Comparison of ENCODE assay signal across 27 cellular contexts in the genomic region with DNA sequence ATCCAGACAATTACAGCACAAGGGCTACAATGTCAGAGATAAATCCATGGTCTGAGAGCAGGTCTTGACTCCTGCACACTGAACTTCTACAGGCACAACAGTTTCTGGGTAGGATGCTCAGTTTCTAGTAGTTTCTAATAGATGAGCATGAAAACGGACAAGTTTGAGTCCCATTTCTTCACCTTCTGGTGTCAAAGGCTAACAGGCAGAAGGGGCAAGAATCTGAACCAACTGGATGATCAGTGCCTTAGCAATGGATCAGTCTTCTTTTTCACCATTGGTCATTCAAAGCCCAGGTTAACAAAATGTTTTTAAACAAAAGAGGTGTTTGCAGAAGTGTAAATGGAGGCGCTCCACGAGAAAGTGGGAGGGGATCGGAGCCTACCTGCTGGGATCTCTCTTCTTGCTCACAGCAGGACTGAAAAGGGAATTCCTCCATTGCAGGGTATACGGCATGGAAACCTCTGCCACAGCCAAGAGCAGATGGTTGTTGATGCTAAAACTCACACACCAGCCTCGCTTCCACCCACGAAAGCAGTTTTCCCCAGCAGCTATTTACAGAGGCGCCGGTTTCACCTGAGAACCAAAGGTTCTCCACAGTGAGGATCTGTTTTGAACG.
DNase-seq lines count a peak whose midpoint lies in the region; ATAC-seq and TF ChIP-seq lines count a peak whose summit lies in the region.
"Had no signal": no experiment of that assay in that cellular context is flagged by ENCODE, and none has a peak within 500 bp of the region (broad histone marks: within the 10 kb centered on the region; RNA-seq: fewer than 3 reads in every experiment).

No MANE protein-coding gene starts in this region.

- H3K4me1 Mint-ChIP-seq in endodermal cell: peaks cover 22% of the 10 kb centered on the region
- H3K4me1 Mint-ChIP-seq: naive thymus-derived CD4-positive, alpha-beta T cell had no signal

- no peaks in the 10 kb centered on the region for H3K79me1 ChIP-seq in mesendoderm (ENCODE audit: low read length)

- H3K9me3 ChIP-seq in HUES64 (ENCODE audit: insufficient read depth, low read depth, low read length) (peaks cover 4% of the 10 kb centered on the region; the same call in 1 of the 2 replicates), endodermal cell (ENCODE audit: control insufficient read depth, low read length) (peaks cover 4% of the 10 kb centered on the region)
- H3K9me3 ChIP-seq: left lung, transverse colon had no signal

- no peak overlapping the region for H4K8ac ChIP-seq in mesendoderm (ENCODE audit: low read depth, low read length)

- H3K4me3 ChIP-seq in HUES64 (ENCODE audit: low read length) (no peak overlapping the region; the same call in 1 of the 2 replicates), endodermal cell (ENCODE audit: low read length) (no peak overlapping the region), mesendoderm (ENCODE audit: low read length) (no peak overlapping the region)
- H3K4me3 ChIP-seq: BLaER1, left lung, transverse colon had no signal

- peak overlapping the region; percentile 65 for H3K27ac Mint-ChIP-seq in endodermal cell
- H3K27ac Mint-ChIP-seq: activated CD8-positive, alpha-beta T cell treated with anti-CD3 and anti-CD28 coated beads for 36 hours; activated naive CD4-positive, alpha-beta T cell treated with anti-CD3 and anti-CD28 coated beads, Interleukin-2, amount 50 U/mL, for 72 hours; naive thymus-derived CD4-positive, alpha-beta T cell had no signal

- H3K4me2 ChIP-seq in mesendoderm (ENCODE audit: low read length): no peak overlapping the region
- H3K4me2 ChIP-seq: BLaER1 had no signal

- 10% methylated on average over 10 of the region's 10 CpGs for WGBS in HUES64
- 30 to 32% methylated on average over 6 to 10 of the region's 10 CpGs for WGBS in endodermal cell (ENCODE audit: insufficient coverage in 1 of 2, insufficient read length in 1 of 2), 2 experiments
- whole genome bisulfite sequencing in mesendoderm (ENCODE audit: extremely low coverage, insufficient coverage, low lambda C conversion rate): no CpG with 5 or more reads among the region's 10 CpGs

- peak overlapping the region; percentile 95 for H3K27ac ChIP-seq in C4-2B
- peak overlapping the region; percentile 79; the same call in 1 of the 2 replicates for H3K27ac ChIP-seq in HUES64 (ENCODE audit: low read depth, low read length)
- H3K27ac ChIP-seq in endodermal cell (ENCODE audit: low read depth, low read length): no peak overlapping the region
- H3K27ac ChIP-seq in mesendoderm (ENCODE audit: low read depth, low read length): no peak overlapping the region
- H3K27ac ChIP-seq: BLaER1, left lung, RWPE1, transverse colon had no signal

- no peak overlapping the region for H3K4ac ChIP-seq in mesendoderm (ENCODE audit: low read depth, low read length)

- H3K36me3 Mint-ChIP-seq in endodermal cell (ENCODE audit: low read depth): peaks cover 4% of the 10 kb centered on the region
- H3K36me3 Mint-ChIP-seq: activated naive CD4-positive, alpha-beta T cell treated with anti-CD3 and anti-CD28 coated beads, Interleukin-2, amount 50 U/mL, for 72 hours; naive thymus-derived CD4-positive, alpha-beta T cell had no signal

- H2AK5ac ChIP-seq in mesendoderm (ENCODE audit: low read length): no peak overlapping the region

- H3K4me3 Mint-ChIP-seq in endodermal cell: no peak overlapping the region
- H3K4me3 Mint-ChIP-seq: activated CD8-positive, alpha-beta T cell treated with anti-CD3 and anti-CD28 coated beads for 36 hours; mesothelial cell of epicardium; naive thymus-derived CD4-positive, alpha-beta T cell had no signal

- H2BK15ac ChIP-seq in mesendoderm (replicated peaks; ENCODE audit: low read depth): no peak overlapping the region

- no peak overlapping the region for H2BK120ac ChIP-seq in mesendoderm (ENCODE audit: low read depth, low read length)

- TF ChIP-seq POLR2A in GM18505 (IDR thresholded peaks at IDR 0.05; ENCODE audit: borderline replicate concordance, extremely low read depth, insufficient read depth, insufficient read length): no peak

- H3K4me1 ChIP-seq in HUES64 (ENCODE audit: insufficient read depth, low read length) (peaks cover 42% of the 10 kb centered on the region), endodermal cell (ENCODE audit: control insufficient read depth, insufficient read depth, low read length) (peaks cover 11% of the 10 kb centered on the region), mesendoderm (ENCODE audit: control insufficient read depth, low read depth, low read length) (peaks cover 6% of the 10 kb centered on the region)
- H3K4me1 ChIP-seq: BLaER1 had no signal

- H4K5ac ChIP-seq in mesendoderm (ENCODE audit: low read length): no peak overlapping the region

- no peak overlapping the region for H3K18ac ChIP-seq in mesendoderm (ENCODE audit: low read length)

- H2BK5ac ChIP-seq in mesendoderm (ENCODE audit: low read length): no peak overlapping the region

- H3K79me2 ChIP-seq in mesendoderm (ENCODE audit: control insufficient read depth, insufficient read depth, low read length): no peaks in the 10 kb centered on the region

- TF ChIP-seq CTCF in C4-2B (conservative IDR thresholded peaks at IDR 0.05) (no peak), endodermal cell (conservative IDR thresholded peaks at IDR 0.05) (no peak)

- ATAC-seq in HG03095 (IDR thresholded peaks at IDR 0.05; ENCODE audit: unreplicated experiment) (no peak), GM18517 (IDR thresholded peaks at IDR 0.05; ENCODE audit: unreplicated experiment) (no peak), GM18505 (IDR thresholded peaks at IDR 0.05; ENCODE audit: unreplicated experiment) (no peak)
- ATAC-seq: activated CD8-positive, alpha-beta T cell treated with anti-CD3 and anti-CD28 coated beads for 36 hours; activated naive CD4-positive, alpha-beta T cell treated with anti-CD3 and anti-CD28 coated beads, Interleukin-2, amount 50 U/mL, for 72 hours; naive thymus-derived CD4-positive, alpha-beta T cell had no signal

- DNase-seq in endodermal cell (peak; percentile 86), mesendoderm (peak; percentile 42)
- no peak for DNase-seq in stimulated activated CD4-positive, alpha-beta T cell treated with anti-CD3 and anti-CD28 coated beads, Interleukin-4, amount 100 ng/mL, for 24 hours
- DNase-seq: ACHN; activated CD8-positive, alpha-beta T cell treated with anti-CD3 and anti-CD28 coated beads for 36 hours; DMS53; effector CD8-positive, alpha-beta T cell; HCEC 1CT; head of caudate nucleus; left lung; naive thymus-derived CD4-positive, alpha-beta T cell; NCI-H1092 treated with DMSO at 0.1 percent for 48 hours; NCI-H2029 treated with DMSO at 0.1 percent for 48 hours; NCI-H2227 treated with DMSO at 0.1 percent for 48 hours; NCI-H82; occipital lobe; small intestine; transverse colon had no signal

- H3K9ac ChIP-seq in HUES64 (ENCODE audit: low read depth, low read length): no peak overlapping the region
- no peak overlapping the region for H3K9ac ChIP-seq in endodermal cell (ENCODE audit: extremely low read depth, low read length, poor library complexity, severe bottlenecking)
- H3K9ac ChIP-seq in mesendoderm (ENCODE audit: low read length): no peak overlapping the region
- H3K9ac ChIP-seq: BLaER1 had no signal

- H3K27me3 Mint-ChIP-seq in endodermal cell (ENCODE audit: insufficient read depth): no peaks in the 10 kb centered on the region

- no peak overlapping the region for H3K23ac ChIP-seq in mesendoderm (ENCODE audit: low read length)

- peaks cover 17% of the 10 kb centered on the region for H3K9me3 Mint-ChIP-seq in endodermal cell
- H3K9me3 Mint-ChIP-seq: activated CD8-positive, alpha-beta T cell treated with anti-CD3 and anti-CD28 coated beads for 36 hours had no signal

- H3K36me3 ChIP-seq in HUES64 (ENCODE audit: insufficient read depth, low read length) (no peaks in the 10 kb centered on the region), endodermal cell (ENCODE audit: control insufficient read depth, insufficient read depth, low read length) (no peaks in the 10 kb centered on the region), mesendoderm (ENCODE audit: control insufficient read depth, insufficient read depth, low read length) (no peaks in the 10 kb centered on the region)
- H3K36me3 ChIP-seq: BLaER1, left lung, transverse colon had no signal

- peak overlapping the region; percentile 9 for H3K56ac ChIP-seq in mesendoderm (ENCODE audit: low read length)

- H3K27me3 ChIP-seq in HUES64 (ENCODE audit: insufficient read depth, low read length) (no peaks in the 10 kb centered on the region), endodermal cell (ENCODE audit: control insufficient read depth, insufficient read depth, low read length, poor library complexity, severe bottlenecking) (no peaks in the 10 kb centered on the region), mesendoderm (ENCODE audit: insufficient read depth, low read length, poor library complexity) (no peaks in the 10 kb centered on the region)
- H3K27me3 ChIP-seq: BLaER1, left lung, transverse colon had no signal

Comparison
In these comparisons a context has a peak if more than half of its experiments do, and no peak if none do; other contexts are left out.
1. H3K27ac ChIP-seq: peak in C4-2B (single experiment) and HUES64 (single experiment); none in endodermal cell (single experiment) and mesendoderm (single experiment).